In the genomic region with DNA sequence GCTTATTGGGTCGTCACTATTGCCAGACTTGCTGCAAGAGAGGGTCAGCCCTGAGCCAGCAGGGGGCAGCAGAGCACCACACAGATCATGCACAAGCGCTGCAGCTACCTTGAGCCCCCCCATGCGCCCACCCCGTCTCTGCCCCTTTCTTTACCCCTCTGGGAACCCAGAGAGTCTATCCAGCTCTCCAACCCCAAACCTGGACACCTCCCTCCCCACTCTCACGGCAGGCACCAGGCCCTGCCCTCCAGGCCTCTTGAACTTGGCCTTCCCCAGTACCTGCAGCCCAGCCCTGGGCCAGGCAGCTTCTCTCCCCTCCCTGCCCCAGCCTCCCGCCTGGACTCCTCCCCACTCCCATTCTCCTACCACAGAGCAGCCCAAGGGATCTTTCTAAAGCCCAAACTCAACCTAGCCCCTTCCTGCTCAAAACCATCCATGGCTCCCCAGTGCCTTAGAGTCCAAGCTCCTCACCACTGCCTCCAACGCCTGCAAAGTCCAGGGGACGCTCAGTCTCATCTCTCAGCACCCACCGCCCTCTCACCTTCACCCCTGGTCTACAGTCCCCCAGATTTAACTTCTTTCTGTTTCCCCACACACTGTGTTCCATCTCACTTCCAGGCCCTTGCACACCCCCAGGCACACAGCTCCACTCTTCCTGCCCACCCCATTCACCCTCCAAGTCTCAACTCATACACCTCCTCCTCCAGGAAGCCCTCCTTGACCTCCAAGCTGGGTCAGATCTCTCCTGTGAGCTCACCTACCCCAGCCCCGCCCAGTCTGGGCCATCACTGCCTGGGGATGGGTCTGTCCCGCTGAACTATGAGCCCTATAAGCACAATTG, we compare ENCODE assay signal across 8 cellular contexts. TPM values are rescaled to one million over a fixed set of nuclear protein-coding genes. Genes with fewer than 3 reads are reported as not detected.
A peak's percentile ranks its signal among the peaks of the same experiment; 100 is the strongest.
DNase-seq lines count a peak whose midpoint lies in the region; ATAC-seq, FAIRE-seq and TF ChIP-seq lines count a peak whose summit lies in the region.

No MANE protein-coding gene starts in this region.

- no peaks in the 10 kb centered on the region for H3K9me3 ChIP-seq in A549

- POLR2A ChIA-PET in A549 (lab: Yijun Ruan, JAX), result interaction anchor here (0.7 to 4.0 kb wide), 6 partner anchors 29 to 119 kb away, joined by 3 to 27 read pairs (median 6); a partner anchor contains a TSS

- TF ChIP-seq CTCF in A549 (IDR thresholded peaks at IDR 0.05), result peak; percentile 99

- 41% methylated on average over 11 of the region's 11 CpGs for WGBS in A549 (ENCODE audit: missing lambda C conversion rate)

- peak overlapping the region; percentile 47 for H3K4me2 ChIP-seq in A549

- H3K4me1 ChIP-seq in A549, result peaks cover 84% of the 10 kb centered on the region

- peak overlapping the region; percentile 87 to 92 for H3K27ac ChIP-seq in A549

- no peak for TF ChIP-seq POLR2A in A549 (IDR thresholded peaks at IDR 0.05; ENCODE audit: low read length)
- TF ChIP-seq POLR2A in GM12892 (IDR thresholded peaks at IDR 0.05; ENCODE audit: low read depth, low read length), result no peak

- H3K4me3 ChIP-seq in A549, result no peak overlapping the region

- DNase-seq in A549 (ENCODE audit: low read depth in 1 of 2, low spot score in 1 of 2) (peak; percentile 66 to 95), GM12892 (ENCODE audit: insufficient read length) (peak; percentile 48), NCI-H446 (lab: John Stamatoyannopoulos, UW) (peak; percentile 42 to 55), dermis blood vessel endothelial cell (peak; percentile 90), lung microvascular endothelial cell (ENCODE audit: low read depth in 2 of 2) (peak; percentile 82 to 90)
- peak; percentile 63 to 69 for DNase-seq in activated CD4-positive, alpha-beta T cell treated with anti-CD3 and anti-CD28 coated beads, Interleukin-2, amount 50 U/mL, for 24 hours (ENCODE audit: low read depth in 1 of 2, low spot score in 1 of 2)
- DNase-seq in stimulated activated CD8-positive, alpha-beta memory T cell treated with anti-CD3 and anti-CD28 coated beads, Interleukin-15, amount 100 ng/mL, for 1 hour (ENCODE audit: low read depth), result peak; percentile 67

- TF ChIP-seq EP300 in A549 (IDR thresholded peaks at IDR 0.05), result no peak

- ATAC-seq in A549, result peak; percentile 59 to 72
- ATAC-seq in GM21390 (IDR thresholded peaks at IDR 0.05; ENCODE audit: unreplicated experiment), result no peak

- TF ChIP-seq RAD21 in A549 (conservative IDR thresholded peaks at IDR 0.05 in 1 of 2, IDR thresholded peaks at IDR 0.05 in 1 of 2), result peak; percentile 99 to 100

- FAIRE-seq in A549 (lab: Jason Lieb, UNC) (peak; percentile 76), GM12892 (lab: Jason Lieb, UNC) (peak; percentile 74)

- CTCF ChIA-PET in A549 (lab: Yijun Ruan, JAX), result interaction anchor here (0.6 to 26.6 kb wide), 46 partner anchors 8 to 423 kb away, joined by 3 to 694 read pairs (median 6); a partner anchor contains a TSS

TF ChIP-seq in A549, 52 proteins besides CTCF, POLR2A, EP300 and RAD21 (continues in another document):
- TF ChIP-seq, protein P1, sequence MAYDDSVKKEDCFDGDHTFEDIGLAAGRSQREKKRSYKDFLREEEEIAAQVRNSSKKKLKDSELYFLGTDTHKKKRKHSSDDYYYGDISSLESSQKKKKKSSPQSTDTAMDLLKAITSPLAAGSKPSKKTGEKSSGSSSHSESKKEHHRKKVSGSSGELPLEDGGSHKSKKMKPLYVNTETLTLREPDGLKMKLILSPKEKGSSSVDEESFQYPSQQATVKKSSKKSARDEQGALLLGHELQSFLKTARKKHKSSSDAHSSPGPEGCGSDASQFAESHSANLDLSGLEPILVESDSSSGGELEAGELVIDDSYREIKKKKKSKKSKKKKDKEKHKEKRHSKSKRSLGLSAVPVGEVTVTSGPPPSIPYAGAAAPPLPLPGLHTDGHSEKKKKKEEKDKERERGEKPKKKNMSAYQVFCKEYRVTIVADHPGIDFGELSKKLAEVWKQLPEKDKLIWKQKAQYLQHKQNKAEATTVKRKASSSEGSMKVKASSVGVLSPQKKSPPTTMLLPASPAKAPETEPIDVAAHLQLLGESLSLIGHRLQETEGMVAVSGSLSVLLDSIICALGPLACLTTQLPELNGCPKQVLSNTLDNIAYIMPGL (CRISPR knock-in tag; IDR thresholded peaks at IDR 0.05; ENCODE audit: borderline replicate concordance), result no peak
- TF ChIP-seq, protein P2, sequence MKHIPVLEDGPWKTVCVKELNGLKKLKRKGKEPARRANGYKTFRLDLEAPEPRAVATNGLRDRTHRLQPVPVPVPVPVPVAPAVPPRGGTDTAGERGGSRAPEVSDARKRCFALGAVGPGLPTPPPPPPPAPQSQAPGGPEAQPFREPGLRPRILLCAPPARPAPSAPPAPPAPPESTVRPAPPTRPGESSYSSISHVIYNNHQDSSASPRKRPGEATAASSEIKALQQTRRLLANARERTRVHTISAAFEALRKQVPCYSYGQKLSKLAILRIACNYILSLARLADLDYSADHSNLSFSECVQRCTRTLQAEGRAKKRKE (CRISPR knock-in tag; IDR thresholded peaks at IDR 0.05; ENCODE audit: low read depth), result no peak
- TF ChIP-seq, protein P3, sequence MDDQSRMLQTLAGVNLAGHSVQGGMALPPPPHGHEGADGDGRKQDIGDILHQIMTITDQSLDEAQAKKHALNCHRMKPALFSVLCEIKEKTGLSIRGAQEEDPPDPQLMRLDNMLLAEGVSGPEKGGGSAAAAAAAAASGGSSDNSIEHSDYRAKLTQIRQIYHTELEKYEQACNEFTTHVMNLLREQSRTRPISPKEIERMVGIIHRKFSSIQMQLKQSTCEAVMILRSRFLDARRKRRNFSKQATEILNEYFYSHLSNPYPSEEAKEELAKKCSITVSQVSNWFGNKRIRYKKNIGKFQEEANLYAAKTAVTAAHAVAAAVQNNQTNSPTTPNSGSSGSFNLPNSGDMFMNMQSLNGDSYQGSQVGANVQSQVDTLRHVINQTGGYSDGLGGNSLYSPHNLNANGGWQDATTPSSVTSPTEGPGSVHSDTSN (IDR thresholded peaks at IDR 0.05), result no peak
- TF ChIP-seq, protein P4, sequence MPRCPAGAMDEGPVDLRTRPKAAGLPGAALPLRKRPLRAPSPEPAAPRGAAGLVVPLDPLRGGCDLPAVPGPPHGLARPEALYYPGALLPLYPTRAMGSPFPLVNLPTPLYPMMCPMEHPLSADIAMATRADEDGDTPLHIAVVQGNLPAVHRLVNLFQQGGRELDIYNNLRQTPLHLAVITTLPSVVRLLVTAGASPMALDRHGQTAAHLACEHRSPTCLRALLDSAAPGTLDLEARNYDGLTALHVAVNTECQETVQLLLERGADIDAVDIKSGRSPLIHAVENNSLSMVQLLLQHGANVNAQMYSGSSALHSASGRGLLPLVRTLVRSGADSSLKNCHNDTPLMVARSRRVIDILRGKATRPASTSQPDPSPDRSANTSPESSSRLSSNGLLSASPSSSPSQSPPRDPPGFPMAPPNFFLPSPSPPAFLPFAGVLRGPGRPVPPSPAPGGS (IDR thresholded peaks at IDR 0.05), result no peak
- TF ChIP-seq CEBPB (IDR thresholded peaks at IDR 0.05), result peak in 1 of 2 experiments; percentile 17; a peak in 1 of 4 replicates
- no peak for TF ChIP-seq ESRRA (IDR thresholded peaks at IDR 0.05; ENCODE audit: borderline replicate concordance, low read length)
- no peak for TF ChIP-seq ZNF302 (CRISPR knock-in tag; IDR thresholded peaks at IDR 0.05)
- no peak for TF ChIP-seq HEYL (CRISPR knock-in tag; IDR thresholded peaks at IDR 0.05)
- TF ChIP-seq BHLHE40 (IDR thresholded peaks at IDR 0.05; ENCODE audit: low read depth, low read length), result no peak
- no peak for TF ChIP-seq HDAC2 (IDR thresholded peaks at IDR 0.05)
- no peak for TF ChIP-seq MYC (IDR thresholded peaks at IDR 0.05; ENCODE audit: borderline replicate concordance, low read length)
- TF ChIP-seq JUNB (IDR thresholded peaks at IDR 0.05), result no peak
- no peak for TF ChIP-seq JUN (IDR thresholded peaks at IDR 0.05)
- TF ChIP-seq FOSB (CRISPR knock-in tag; IDR thresholded peaks at IDR 0.05), result no peak

RNA-seq across cellular contexts. Expression of a gene that starts 9.4 kb away (rescaled TPM):
- not detected in 2 replicates for polyA plus RNA-seq in A549 (2011; rRNA removed)
- 0.03 TPM in 1 of 2 replicates, not detected in the other for polyA plus RNA-seq in A549 (2012; cell fraction: cytosol; rRNA removed)
- 0.34 and 0.50 TPM in 2 replicates for polyA plus RNA-seq in A549 (2012; cell fraction: nucleus; rRNA removed)
- 0.08 to 0.11 TPM in 2 of 3 replicates, not detected in the other for polyA plus RNA-seq in A549 (2017; fragmentation: RNase III; extraction: RNeasy Plus Mini Kit Qiagen cat#74134 plus additional on column Dnase treatment)
- polyA minus RNA-seq in A549 (2011; rRNA and poly(A)+ RNA removed), result 0.34 and 0.58 TPM in 2 replicates
- polyA plus RNA-seq in GM12892 (2012; ENCODE audit: missing spikeins), result not detected
- 0.17 TPM in 1 of 2 replicates, not detected in the other for total RNA-seq in dermis blood vessel endothelial cell
- total RNA-seq in lung microvascular endothelial cell, result under 0.01 TPM in 1 of 2 replicates, not detected in the other

RNA-seq across cellular contexts. Expression of a gene that starts 18.2 kb away (rescaled TPM):
- 8.2 and 13.7 TPM in 2 replicates for polyA plus RNA-seq in A549 (2011; rRNA removed)
- polyA plus RNA-seq in A549 (2012; cell fraction: cytosol; rRNA removed), result 10.0 and 12.3 TPM in 2 replicates
- 75.3 and 87.9 TPM in 2 replicates for polyA plus RNA-seq in A549 (2012; cell fraction: nucleus; rRNA removed)
- 7.2 to 10.3 TPM (median 9.7 TPM) in 3 replicates for polyA plus RNA-seq in A549 (2017; fragmentation: RNase III; extraction: RNeasy Plus Mini Kit Qiagen cat#74134 plus additional on column Dnase treatment)
- 13.7 and 14.9 TPM in 2 replicates for polyA minus RNA-seq in A549 (2011; rRNA and poly(A)+ RNA removed)
- polyA plus RNA-seq in GM12892 (2012; ENCODE audit: missing spikeins), result 0.28 TPM
- total RNA-seq in dermis blood vessel endothelial cell, result 0.47 and 0.85 TPM in 2 replicates
- total RNA-seq in lung microvascular endothelial cell, result 0.44 and 1.2 TPM in 2 replicates

RNA-seq across cellular contexts. Expression of a gene that starts 45.8 kb away (rescaled TPM):
- polyA plus RNA-seq in A549 (2011; rRNA removed) (108 and 110 TPM in 2 replicates), A549 (2017; fragmentation: RNase III; extraction: RNeasy Plus Mini Kit Qiagen cat#74134 plus additional on column Dnase treatment) (86.2 to 98.1 TPM (median 90.3 TPM) in 3 replicates)
- 103 and 142 TPM in 2 replicates for polyA plus RNA-seq in A549 (2012; cell fraction: cytosol; rRNA removed)
- polyA plus RNA-seq in A549 (2012; cell fraction: nucleus; rRNA removed), result 163 and 226 TPM in 2 replicates
- polyA minus RNA-seq in A549 (2011; rRNA and poly(A)+ RNA removed), result 145 and 164 TPM in 2 replicates
- not detected for polyA plus RNA-seq in GM12892 (2012; ENCODE audit: missing spikeins)
- total RNA-seq in dermis blood vessel endothelial cell (95.7 and 104 TPM in 2 replicates), lung microvascular endothelial cell (54.9 and 69.4 TPM in 2 replicates)

RNA-seq across cellular contexts. Expression of a gene that starts 59.0 kb away (rescaled TPM):
- polyA plus RNA-seq in A549 (2011; rRNA removed) (22.6 and 25.3 TPM in 2 replicates), A549 (2017; fragmentation: RNase III; extraction: RNeasy Plus Mini Kit Qiagen cat#74134 plus additional on column Dnase treatment) (49.6 to 80.7 TPM (median 72.1 TPM) in 3 replicates)
- 103 and 138 TPM in 2 replicates for polyA plus RNA-seq in A549 (2012; cell fraction: cytosol; rRNA removed)
- 302 and 387 TPM in 2 replicates for polyA plus RNA-seq in A549 (2012; cell fraction: nucleus; rRNA removed)
- 27.4 and 33.8 TPM in 2 replicates for polyA minus RNA-seq in A549 (2011; rRNA and poly(A)+ RNA removed)
- polyA plus RNA-seq in GM12892 (2012; ENCODE audit: missing spikeins), result 3.3 TPM
- total RNA-seq in dermis blood vessel endothelial cell (3.2 and 6.3 TPM in 2 replicates), lung microvascular endothelial cell (0.99 and 2.0 TPM in 2 replicates)
